8 cellular contexts compared by ENCODE assay signal in the genomic region with DNA sequence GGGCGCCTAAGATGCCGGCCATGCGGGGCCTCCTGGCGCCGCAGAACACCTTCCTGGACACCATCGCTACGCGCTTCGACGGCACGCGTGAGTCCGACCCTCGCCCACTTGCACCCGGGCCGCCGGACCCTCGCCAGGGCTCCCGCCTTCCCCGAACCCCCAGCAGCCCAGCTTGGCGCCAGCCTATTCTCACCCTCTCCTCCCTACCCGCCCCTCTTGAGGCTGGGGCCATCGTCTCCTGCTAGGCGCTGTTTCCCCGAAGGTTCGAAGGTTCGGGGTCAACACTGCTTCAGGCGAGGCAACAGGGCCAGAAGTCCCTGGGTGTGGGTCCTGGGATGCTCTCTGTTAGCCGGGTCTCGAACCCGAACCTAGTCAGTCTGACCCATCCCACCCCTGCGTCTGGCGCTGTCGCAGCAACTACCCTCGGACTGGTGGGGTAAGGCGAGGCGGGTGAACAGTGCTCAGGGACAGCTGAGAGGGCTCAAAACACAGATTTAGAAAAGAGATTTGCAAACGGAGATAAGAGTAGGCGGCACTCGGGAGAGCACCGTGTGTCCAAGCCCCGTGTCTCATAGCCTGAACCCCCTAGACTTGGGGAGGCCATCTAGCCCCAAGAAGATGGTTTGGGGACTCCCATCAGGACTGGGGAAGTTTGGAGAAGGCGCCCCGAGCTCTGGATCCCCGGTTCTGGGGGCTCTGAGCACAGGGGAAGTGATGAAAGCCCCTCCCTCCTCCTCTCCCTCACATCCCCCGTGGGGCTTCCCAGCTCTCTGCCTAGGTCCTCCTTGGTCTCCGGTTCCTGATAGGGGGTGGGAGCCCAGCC. TPM values are rescaled to one million over a fixed set of nuclear protein-coding genes. Genes with fewer than 3 reads are reported as not detected.
A peak's percentile ranks its signal among the peaks of the same experiment; 100 is the strongest.
DNase-seq lines count a peak whose midpoint lies in the region; ATAC-seq, FAIRE-seq and TF ChIP-seq lines count a peak whose summit lies in the region.

No MANE protein-coding gene starts in this region.

- H3K4me1 ChIP-seq in BLaER1 (peaks cover 38% of the 10 kb centered on the region), smooth muscle cell (ENCODE audit: low read depth) (peaks cover 6% of the 10 kb centered on the region)

- peaks cover 56% of the 10 kb centered on the region for H4K20me1 ChIP-seq in BLaER1
- H4K20me1 ChIP-seq in smooth muscle cell (ENCODE audit: low read depth), result no peaks in the 10 kb centered on the region

- H3K27me3 ChIP-seq in BLaER1 (peaks cover 77% of the 10 kb centered on the region), smooth muscle cell (ENCODE audit: low read depth) (peaks cover 98% of the 10 kb centered on the region)

- 23% methylated on average over 42 of the region's 47 CpGs for WGBS in smooth muscle cell (ENCODE audit: low lambda C conversion rate)

- no peaks in the 10 kb centered on the region for H3K36me3 Mint-ChIP-seq in activated naive CD8-positive, alpha-beta T cell

- no peak for TF ChIP-seq CTCF in smooth muscle cell (IDR thresholded peaks at IDR 0.05; ENCODE audit: borderline replicate concordance, insufficient read depth, poor library complexity, severe bottlenecking)

- H3K9me3 Mint-ChIP-seq in activated naive CD8-positive, alpha-beta T cell (ENCODE audit: low read depth), result no peaks in the 10 kb centered on the region

- H3K4me3 ChIP-seq in BLaER1 (peak overlapping the region; percentile 62), smooth muscle cell (no peak overlapping the region)

- H3F3A ChIP-seq in smooth muscle cell (ENCODE audit: low read depth), result no peaks in the 10 kb centered on the region

- no peak overlapping the region for H3K27ac ChIP-seq in BLaER1
- H3K27ac ChIP-seq in smooth muscle cell (ENCODE audit: low read depth), result no peak overlapping the region

- ATAC-seq in GM19455 (IDR thresholded peaks at IDR 0.05; ENCODE audit: unreplicated experiment), result no peak

- no peak for DNase-seq in GM12891 (ENCODE audit: insufficient read length, low spot score)
- peak; percentile 85 for DNase-seq in mesenteric fat pad (ENCODE audit: low spot score)
- DNase-seq in NK-92 treated with Interleukin-12 subunit alpha and Interleukin-12 subunit beta, amount 100 ng/mL, for 24 hours (lab: John Stamatoyannopoulos, UW), result no peak
- DNase-seq in smooth muscle cell (lab: John Stamatoyannopoulos, UW; ENCODE audit: unreplicated experiment), result no peak
- no peak for DNase-seq in stimulated activated CD4-positive, alpha-beta T cell treated with anti-CD3 and anti-CD28 coated beads, Interleukin-2, amount 100 ng/mL, for 24 hours

- H3K4me2 ChIP-seq in BLaER1, result peak overlapping the region; percentile 87
- H3K4me2 ChIP-seq in smooth muscle cell, result no peak overlapping the region

- no peak for TF ChIP-seq POLR2A in GM12891 (IDR thresholded peaks at IDR 0.05; ENCODE audit: low read depth, low read length)

- no peak overlapping the region for H3K9ac ChIP-seq in BLaER1
- no peak overlapping the region for H3K9ac ChIP-seq in smooth muscle cell (ENCODE audit: low read depth)

- H3K9me3 ChIP-seq in BLaER1 (no peaks in the 10 kb centered on the region), smooth muscle cell (replicated peaks; ENCODE audit: low read depth) (no peaks in the 10 kb centered on the region)

- H2AFZ ChIP-seq in smooth muscle cell (ENCODE audit: low read depth), result no peak overlapping the region

- no peak overlapping the region for H3K27ac Mint-ChIP-seq in activated naive CD8-positive, alpha-beta T cell

- H3K27me3 Mint-ChIP-seq in activated naive CD8-positive, alpha-beta T cell, result no peaks in the 10 kb centered on the region

- peak overlapping the region; percentile 42 for H3K4me3 Mint-ChIP-seq in activated naive CD8-positive, alpha-beta T cell

- H3K36me3 ChIP-seq in BLaER1 (no peaks in the 10 kb centered on the region), smooth muscle cell (ENCODE audit: low read depth) (no peaks in the 10 kb centered on the region)

- H3K79me2 ChIP-seq in smooth muscle cell (ENCODE audit: low read depth), result no peaks in the 10 kb centered on the region

- H3K4me1 Mint-ChIP-seq in activated naive CD8-positive, alpha-beta T cell (ENCODE audit: low read depth), result peaks cover 33% of the 10 kb centered on the region

- FAIRE-seq in GM12891 (lab: Jason Lieb, UNC), result peak; percentile 80

TF ChIP-seq in GM12891, 5 proteins besides CTCF, POLR2A, EP300 and RAD21:
- TF ChIP-seq POU2F2 (IDR thresholded peaks at IDR 0.05; ENCODE audit: low read depth, low read length) (no peak), SPI1 (IDR thresholded peaks at IDR 0.05; ENCODE audit: low read depth, low read length) (0 out of 2 replicates have a peak, but pooled peaks have one; percentile 7)

RNA-seq across cellular contexts. Expression of gene KCNH3, which starts 0.8 kb away (rescaled TPM):
- 0.89 TPM for polyA plus RNA-seq in GM12891 (2012; ENCODE audit: low read depth, missing spikeins)
- total RNA-seq in mesenteric fat pad (0.19 TPM), smooth muscle cell (0.09 and 0.40 TPM in 2 replicates)
- 0.19 and 0.94 TPM in 2 replicates for polyA plus RNA-seq in smooth muscle cell

RNA-seq across cellular contexts. Expression of gene MCRS1, which starts 28.3 kb away (rescaled TPM):
- 42.1 TPM for polyA plus RNA-seq in GM12891 (2012; ENCODE audit: low read depth, missing spikeins)
- total RNA-seq in mesenteric fat pad (35.1 TPM), smooth muscle cell (41.4 and 46.4 TPM in 2 replicates)
- 54.4 and 55.2 TPM in 2 replicates for polyA plus RNA-seq in smooth muscle cell
